ENCODE assay signal across 8 cellular contexts in the genomic region with DNA sequence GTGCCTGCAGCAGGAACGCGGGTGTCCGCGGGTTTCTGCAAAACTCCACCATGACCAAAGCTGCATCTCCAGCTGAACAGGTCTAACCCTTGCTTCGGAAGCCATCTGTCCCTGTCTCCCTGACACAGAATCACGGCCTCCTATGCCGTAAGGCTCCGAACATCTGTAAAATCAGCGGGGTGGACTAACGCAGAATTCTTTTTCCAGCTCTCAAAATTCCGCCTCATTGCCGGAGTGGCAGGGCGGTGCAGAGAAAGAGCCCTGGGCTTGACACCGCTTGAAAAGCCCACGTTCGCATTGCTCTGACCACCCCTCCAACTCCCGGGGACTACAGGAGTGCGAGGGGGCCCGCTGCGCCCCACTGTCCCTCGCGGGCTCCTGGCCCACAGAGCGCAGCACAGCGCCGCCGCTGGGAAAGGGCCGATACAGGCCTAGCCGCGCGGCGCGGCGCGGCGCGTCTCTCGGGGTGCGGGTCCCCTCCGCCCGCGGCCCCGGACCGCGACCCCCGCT. TPM values are rescaled to one million over a fixed set of nuclear protein-coding genes. Genes with fewer than 3 reads are reported as not detected.
DNase-seq lines count a peak whose midpoint lies in the region; ATAC-seq and TF ChIP-seq lines count a peak whose summit lies in the region.

No MANE protein-coding gene starts in this region.

- peak overlapping the region; percentile 90 for H3K4me2 ChIP-seq in SK-N-SH

- TF ChIP-seq RAD21 in SK-N-SH (IDR thresholded peaks at IDR 0.05; ENCODE audit: low read length) = no peak

- peaks cover 3% of the 10 kb centered on the region for H3K36me3 Mint-ChIP-seq in endothelial cell (ENCODE audit: low read depth, unreplicated experiment)

- DNase-seq in ELR (ENCODE audit: low read depth) (peak; percentile 68), SK-N-SH (no peak), endothelial cell (ENCODE audit: low spot score) (peak; percentile 9), aorta (no peak), iPS-NIHi11 (ENCODE audit: low spot score) (no peak)

- peaks cover 11% of the 10 kb centered on the region for H3K27me3 Mint-ChIP-seq in endothelial cell (ENCODE audit: unreplicated experiment)

- POLR2A ChIA-PET in SK-N-SH (lab: Yijun Ruan, JAX) = no interaction called here

- H3K9me3 Mint-ChIP-seq in endothelial cell (ENCODE audit: unreplicated experiment) = no peaks in the 10 kb centered on the region

- no peaks in the 10 kb centered on the region for H4K20me1 ChIP-seq in SK-N-SH (ENCODE audit: insufficient read depth)

- no peaks in the 10 kb centered on the region for H3K9me3 ChIP-seq in SK-N-SH
- no peaks in the 10 kb centered on the region for H3K9me3 ChIP-seq in mucosa of stomach (ENCODE audit: control insufficient read depth, low read length)
- no peaks in the 10 kb centered on the region for H3K9me3 ChIP-seq in aorta (ENCODE audit: control insufficient read depth, low read length)

- H3K4me1 ChIP-seq in SK-N-SH (ENCODE audit: control insufficient read depth in 1 of 2, insufficient read depth in 2 of 2, low read depth in 1 of 2, low read length in 1 of 2) = peaks cover 12 to 13% of the 10 kb centered on the region in 2 experiments
- H3K4me1 ChIP-seq in mucosa of stomach (ENCODE audit: control insufficient read depth, insufficient read depth, low read length) = peaks cover 13% of the 10 kb centered on the region
- peaks cover 0 to 2% of the 10 kb centered on the region in 2 donors for H3K4me1 ChIP-seq in aorta (ENCODE audit: control insufficient read depth in 1 of 2, insufficient read depth in 2 of 2, low read length in 2 of 2)

- no peak overlapping the region for H2AFZ ChIP-seq in SK-N-SH (ENCODE audit: low read depth)

- peaks cover 48% of the 10 kb centered on the region for H3K79me2 ChIP-seq in SK-N-SH (ENCODE audit: insufficient read depth)

- H3K27ac Mint-ChIP-seq in endothelial cell (ENCODE audit: unreplicated experiment) = no peak overlapping the region

- no peak for TF ChIP-seq EP300 in SK-N-SH (IDR thresholded peaks at IDR 0.05; ENCODE audit: borderline replicate concordance in 1 of 2, low read depth in 1 of 2, low read length in 1 of 2)

- H3K4me3 Mint-ChIP-seq in endothelial cell (ENCODE audit: unreplicated experiment) = peak overlapping the region; percentile 92

- peak overlapping the region; percentile 50 to 99; a peak in 3 of 4 replicates for H3K27ac ChIP-seq in SK-N-SH (ENCODE audit: low read depth in 2 of 2, low read length in 1 of 2)
- peak overlapping the region in 1 of 2 donors; percentile 75 for H3K27ac ChIP-seq in aorta (ENCODE audit: low read depth in 1 of 2, low read length in 2 of 2)

- TF ChIP-seq CTCF in SK-N-SH (IDR thresholded peaks at IDR 0.05) (peak; percentile 48), endothelial cell (IDR thresholded peaks at IDR 0.05; ENCODE audit: unreplicated experiment) (no peak)

- intact Hi-C loops in aorta (cut with DNase I) = loop anchor here (5.0 to 10.0 kb wide), 2 partner anchors 37 to 95 kb away; no protein-coding TSS in a partner anchor

- H3F3A ChIP-seq in SK-N-SH (replicated peaks; ENCODE audit: insufficient read depth) = peaks cover 40% of the 10 kb centered on the region

- ATAC-seq in GM19395 (IDR thresholded peaks at IDR 0.05; ENCODE audit: unreplicated experiment) (peak; percentile 51), HG03378 (IDR thresholded peaks at IDR 0.05; ENCODE audit: unreplicated experiment) (peak; percentile 27), aorta (ENCODE audit: low FRiP score) (peak; percentile 89)

- H3K9ac ChIP-seq in SK-N-SH (peak overlapping the region; percentile 77), mucosa of stomach (ENCODE audit: low read length) (peak overlapping the region; percentile 73)

- CTCF ChIA-PET in SK-N-SH (lab: Yijun Ruan, JAX) = interaction anchor here (0.6 to 5.0 kb wide), 58 partner anchors 9 to 388 kb away, joined by 3 to 64 read pairs (median 4); no protein-coding TSS in a partner anchor

- peak overlapping the region; percentile 79 to 93 for H3K4me3 ChIP-seq in SK-N-SH (ENCODE audit: low read depth in 2 of 2, low read length in 1 of 2)
- H3K4me3 ChIP-seq in mucosa of stomach (ENCODE audit: low read length) = peak overlapping the region; percentile 72
- peak overlapping the region; percentile 77 to 100 for H3K4me3 ChIP-seq in aorta (ENCODE audit: low read length in 2 of 2)

- H3K4me1 Mint-ChIP-seq in endothelial cell (ENCODE audit: unreplicated experiment) = peaks cover 44% of the 10 kb centered on the region

- H3K36me3 ChIP-seq in SK-N-SH (replicated peaks in 1 of 2; ENCODE audit: control insufficient read depth in 1 of 2, insufficient read depth in 2 of 2, low read length in 1 of 2) (no peaks in the 10 kb centered on the region), mucosa of stomach (ENCODE audit: control insufficient read depth, insufficient read depth, low read length) (no peaks in the 10 kb centered on the region), aorta (ENCODE audit: control insufficient read depth in 1 of 2, insufficient read depth in 2 of 2, low read length in 1 of 2) (no peaks in the 10 kb centered on the region)

- H3K27me3 ChIP-seq in SK-N-SH (ENCODE audit: insufficient read depth) = no peaks in the 10 kb centered on the region
- H3K27me3 ChIP-seq in mucosa of stomach (ENCODE audit: control insufficient read depth, insufficient read depth, low read length) = no peaks in the 10 kb centered on the region
- no peaks in the 10 kb centered on the region for H3K27me3 ChIP-seq in aorta (ENCODE audit: control insufficient read depth in 1 of 2, insufficient read depth in 2 of 2, low read length in 1 of 2)

- 0% methylated on average over 16 of the region's 45 CpGs for WGBS in SK-N-SH (ENCODE audit: low lambda C conversion rate)
- 1% methylated on average over 19 to 45 of the region's 45 CpGs for WGBS in aorta, 2 donors

- no peaks in the 10 kb centered on the region for H3K9me2 ChIP-seq in SK-N-SH

TF ChIP-seq in SK-N-SH, 30 proteins besides CTCF, POLR2A, EP300 and RAD21:
- no peak for TF ChIP-seq NFIC (IDR thresholded peaks at IDR 0.05; ENCODE audit: borderline replicate concordance)
- no peak for TF ChIP-seq SIN3A (IDR thresholded peaks at IDR 0.05; ENCODE audit: borderline replicate concordance, low read depth, low read length)
- no peak for TF ChIP-seq FOXM1 (IDR thresholded peaks at IDR 0.05; ENCODE audit: low read depth)
- TF ChIP-seq FOSL2 (IDR thresholded peaks at IDR 0.05; ENCODE audit: borderline replicate concordance, low read depth) = no peak
- no peak for TF ChIP-seq RFX5 (IDR thresholded peaks at IDR 0.05; ENCODE audit: low read length)
- no peak for TF ChIP-seq JUND (IDR thresholded peaks at IDR 0.05)
- TF ChIP-seq, protein P1, sequence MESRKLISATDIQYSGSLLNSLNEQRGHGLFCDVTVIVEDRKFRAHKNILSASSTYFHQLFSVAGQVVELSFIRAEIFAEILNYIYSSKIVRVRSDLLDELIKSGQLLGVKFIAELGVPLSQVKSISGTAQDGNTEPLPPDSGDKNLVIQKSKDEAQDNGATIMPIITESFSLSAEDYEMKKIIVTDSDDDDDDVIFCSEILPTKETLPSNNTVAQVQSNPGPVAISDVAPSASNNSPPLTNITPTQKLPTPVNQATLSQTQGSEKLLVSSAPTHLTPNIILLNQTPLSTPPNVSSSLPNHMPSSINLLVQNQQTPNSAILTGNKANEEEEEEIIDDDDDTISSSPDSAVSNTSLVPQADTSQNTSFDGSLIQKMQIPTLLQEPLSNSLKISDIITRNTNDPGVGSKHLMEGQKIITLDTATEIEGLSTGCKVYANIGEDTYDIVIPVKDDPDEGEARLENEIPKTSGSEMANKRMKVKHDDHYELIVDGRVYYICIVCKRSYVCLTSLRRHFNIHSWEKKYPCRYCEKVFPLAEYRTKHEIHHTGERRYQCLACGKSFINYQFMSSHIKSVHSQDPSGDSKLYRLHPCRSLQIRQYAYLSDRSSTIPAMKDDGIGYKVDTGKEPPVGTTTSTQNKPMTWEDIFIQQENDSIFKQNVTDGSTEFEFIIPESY (IDR thresholded peaks at IDR 0.05; ENCODE audit: borderline replicate concordance, low read depth) = no peak
- TF ChIP-seq, protein P2, sequence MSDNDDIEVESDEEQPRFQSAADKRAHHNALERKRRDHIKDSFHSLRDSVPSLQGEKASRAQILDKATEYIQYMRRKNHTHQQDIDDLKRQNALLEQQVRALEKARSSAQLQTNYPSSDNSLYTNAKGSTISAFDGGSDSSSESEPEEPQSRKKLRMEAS (IDR thresholded peaks at IDR 0.05; ENCODE audit: low read depth) = no peak
- no peak; the same call in 1 of the 2 replicates for TF ChIP-seq POLR2AphosphoS5 (IDR thresholded peaks at IDR 0.05; ENCODE audit: low read depth, low read length)
- TF ChIP-seq MXI1 (IDR thresholded peaks at IDR 0.05; ENCODE audit: low read depth, low read length) = no peak; the same call in 1 of the 2 replicates
- TF ChIP-seq EZH2phosphoT487 (IDR thresholded peaks at IDR 0.05; ENCODE audit: borderline replicate concordance, low read depth) = no peak
- no peak for TF ChIP-seq MEF2A (IDR thresholded peaks at IDR 0.05; ENCODE audit: borderline replicate concordance, low read depth)
- TF ChIP-seq NRF1 (IDR thresholded peaks at IDR 0.05; ENCODE audit: low read depth, low read length) = no peak
- no peak for TF ChIP-seq FOXJ3 (CRISPR knock-in tag; IDR thresholded peaks at IDR 0.05)
- TF ChIP-seq CHD2 (IDR thresholded peaks at IDR 0.05; ENCODE audit: low read length, partially characterized antibody) = no peak

RNA-seq across cellular contexts. Expression of a gene that starts 0.4 kb away (rescaled TPM):
- polyA plus RNA-seq in SK-N-SH (2012; rRNA removed) = 36.0 and 40.2 TPM in 2 replicates
- 26.0 and 28.4 TPM in 2 replicates for polyA plus RNA-seq in SK-N-SH (2012; cell fraction: cytosol; rRNA removed)
- 82.1 and 97.2 TPM in 2 replicates for polyA plus RNA-seq in SK-N-SH (2012; cell fraction: nucleus; rRNA removed)
- total RNA-seq in endothelial cell (ENCODE audit: unreplicated experiment) = 21.8 TPM
- 10 to 100 TPM; 13.4 to 23.9 TPM for total RNA-seq in aorta
- 1 to 10 TPM; 5.5 to 8.9 TPM for polyA plus RNA-seq in aorta

Comparison
In these comparisons a context has a peak if more than half of its experiments do, and no peak if none do; other contexts are left out.
1. DNase-seq: peak in ELR (single experiment) and endothelial cell (single experiment); none in SK-N-SH (single experiment), aorta (0 of 2) and iPS-NIHi11 (single experiment).
2. ATAC-seq: peak in every context shown above with its lines; median percentile 89 in aorta; 51 in GM19395; 27 in HG03378.
3. Peak in every context shown above with its lines, with median percentiles within 50 percentile points of each other: H3K4me3 ChIP-seq.